ENCODE assay signal across 26 cellular contexts in genomic region chr1:55926906-55927471, GRCh38.
DNase-seq lines count a peak whose midpoint lies in the region; ATAC-seq, FAIRE-seq and TF ChIP-seq lines count a peak whose summit lies in the region.
"Had no signal": no experiment of that assay in that cellular context is flagged by ENCODE, and none has a peak within 500 bp of the region (broad histone marks: within the 10 kb centered on the region; RNA-seq: fewer than 3 reads in every experiment).

No MANE protein-coding gene starts in this region.

- H4K20me1 ChIP-seq in astrocyte (ENCODE audit: insufficient read depth, low read length), result no peaks in the 10 kb centered on the region

- H3K4me1 Mint-ChIP-seq in astrocyte (ENCODE audit: low read depth, unreplicated experiment), result no peaks in the 10 kb centered on the region
- no peaks in the 10 kb centered on the region for H3K4me1 Mint-ChIP-seq in stimulated activated memory B cell treated with anti-CD40 and anti-IgM and Interleukin-4, amounts not matched to agents 10 μg/mL and 1 μg/mL and 100 μg/mL, for 72 hours
- H3K4me1 Mint-ChIP-seq in activated naive CD8-positive, alpha-beta T cell treated with anti-CD3 and anti-CD28 coated beads for 36 hours, result no peaks in the 10 kb centered on the region

- no peak for TF ChIP-seq CTCF in astrocyte (IDR thresholded peaks at IDR 0.05; ENCODE audit: insufficient read depth, low read depth, low read length)
- TF ChIP-seq CTCF in fibroblast of mammary gland (conservative IDR thresholded peaks at IDR 0.05; ENCODE audit: control insufficient read depth, insufficient read depth, low read depth, low read length), result no peak

- H3K9ac ChIP-seq in astrocyte (ENCODE audit: low read length), result no peak overlapping the region
- H3K9ac ChIP-seq: GM23248 had no signal

- H3K4me1 ChIP-seq in astrocyte (ENCODE audit: insufficient read depth, low read length), result no peaks in the 10 kb centered on the region
- H3K4me1 ChIP-seq: HAP-1 had no signal

- H2AFZ ChIP-seq in astrocyte (ENCODE audit: low read depth, low read length), result no peak overlapping the region
- H2AFZ ChIP-seq: GM23248, PC-9 had no signal

- no peak overlapping the region for H3K4me3 Mint-ChIP-seq in astrocyte (ENCODE audit: unreplicated experiment)
- no peak overlapping the region for H3K4me3 Mint-ChIP-seq in stimulated activated memory B cell treated with anti-CD40 and anti-IgM and Interleukin-4, amounts not matched to agents 10 μg/mL and 1 μg/mL and 100 μg/mL, for 72 hours
- H3K4me3 Mint-ChIP-seq in activated naive CD8-positive, alpha-beta T cell treated with anti-CD3 and anti-CD28 coated beads for 36 hours, result no peak overlapping the region
- H3K4me3 Mint-ChIP-seq: HFFc6 had no signal

- H3K27ac ChIP-seq in astrocyte (ENCODE audit: low read depth, low read length), result no peak overlapping the region
- H3K27ac ChIP-seq: GM23248, PC-9 had no signal

- no peaks in the 10 kb centered on the region for H3K36me3 Mint-ChIP-seq in astrocyte (ENCODE audit: low read depth, unreplicated experiment)
- H3K36me3 Mint-ChIP-seq in stimulated activated memory B cell treated with anti-CD40 and anti-IgM and Interleukin-4, amounts not matched to agents 10 μg/mL and 1 μg/mL and 100 μg/mL, for 72 hours, result no peaks in the 10 kb centered on the region
- H3K36me3 Mint-ChIP-seq in activated naive CD8-positive, alpha-beta T cell treated with anti-CD3 and anti-CD28 coated beads for 36 hours, result no peaks in the 10 kb centered on the region

- H3K79me2 ChIP-seq in astrocyte (ENCODE audit: insufficient read depth, low read length), result no peaks in the 10 kb centered on the region

- no peaks in the 10 kb centered on the region for H3K9me3 Mint-ChIP-seq in astrocyte (ENCODE audit: unreplicated experiment)
- H3K9me3 Mint-ChIP-seq in stimulated activated memory B cell treated with anti-CD40 and anti-IgM and Interleukin-4, amounts not matched to agents 10 μg/mL and 1 μg/mL and 100 μg/mL, for 72 hours, result no peaks in the 10 kb centered on the region
- no peaks in the 10 kb centered on the region for H3K9me3 Mint-ChIP-seq in activated naive CD8-positive, alpha-beta T cell treated with anti-CD3 and anti-CD28 coated beads for 36 hours
- H3K9me3 Mint-ChIP-seq: HFFc6 had no signal

- ATAC-seq in Right ventricle myocardium inferior (no peak), HG03378 (IDR thresholded peaks at IDR 0.05; ENCODE audit: unreplicated experiment) (no peak)
- peak; percentile 34 for ATAC-seq in stimulated activated memory B cell treated with anti-CD40 and anti-IgM and Interleukin-4, amounts not matched to agents 10 μg/mL and 1 μg/mL and 100 μg/mL, for 72 hours

- no peaks in the 10 kb centered on the region for H3K9me3 ChIP-seq in astrocyte (ENCODE audit: insufficient read depth, low read depth, low read length)
- H3K9me3 ChIP-seq: HAP-1 had no signal

- H3K27me3 Mint-ChIP-seq in astrocyte (ENCODE audit: low read depth, unreplicated experiment), result peaks cover 23% of the 10 kb centered on the region
- H3K27me3 Mint-ChIP-seq in stimulated activated memory B cell treated with anti-CD40 and anti-IgM and Interleukin-4, amounts not matched to agents 10 μg/mL and 1 μg/mL and 100 μg/mL, for 72 hours, result peaks cover 8% of the 10 kb centered on the region
- H3K27me3 Mint-ChIP-seq in activated naive CD8-positive, alpha-beta T cell treated with anti-CD3 and anti-CD28 coated beads for 36 hours, result peaks cover 4% of the 10 kb centered on the region

- H3K4me3 ChIP-seq in astrocyte (ENCODE audit: insufficient read depth, low read depth, low read length) (no peak overlapping the region), fibroblast of mammary gland (ENCODE audit: control insufficient read depth, low read depth, low read length) (no peak overlapping the region)
- H3K4me3 ChIP-seq: GM23248, HAP-1, PC-9 had no signal

- H3K4me2 ChIP-seq in astrocyte (ENCODE audit: low read length), result no peak overlapping the region
- H3K4me2 ChIP-seq: PC-9 had no signal

- intact Hi-C loops in Right ventricle myocardium inferior (cut with DNase I), result no loop called here
- intact Hi-C loops in cardiac septum (cut with DNase I), result no loop called here

- H3K36me3 ChIP-seq in astrocyte (ENCODE audit: insufficient read depth, low read length), result no peaks in the 10 kb centered on the region
- H3K36me3 ChIP-seq: HAP-1 had no signal

- DNase-seq in Right ventricle myocardium inferior (ENCODE audit: missing footprints) (peak; percentile 34), cardiac septum (ENCODE audit: low spot score) (no peak), astrocyte (ENCODE audit: low read depth) (peak; percentile 4), fibroblast of mammary gland (ENCODE audit: low read depth) (peak; percentile 10), HUDEP-2 (lab: John Stamatoyannopoulos, UW; ENCODE audit: unreplicated experiment in 76 of 76) (no peak)
- no peak for DNase-seq in activated naive CD8-positive, alpha-beta T cell treated with anti-CD3 and anti-CD28 coated beads for 36 hours
- DNase-seq: 8988T, ACHN, Calu3, DMS153, DND-41, GM23248, HFFc6, MV-4-11, NCI-H1105 treated with DMSO at 0.1 percent for 48 hours, NCI-H146, NCI-H1930, NCI-H446 treated with DMSO at 0.1 percent for 48 hours, NCI-H526, PC-9, RPMI8226, SHP77 treated with DMSO at 0.1 percent for 48 hours had no signal

- FAIRE-seq in astrocyte (lab: Jason Lieb, UNC), result no peak
- FAIRE-seq: GM12892 had no signal

- no peaks in the 10 kb centered on the region for H3K27me3 ChIP-seq in astrocyte (ENCODE audit: insufficient read depth, low read length)

- no peak overlapping the region for H3K27ac Mint-ChIP-seq in astrocyte (ENCODE audit: unreplicated experiment)
- no peak overlapping the region for H3K27ac Mint-ChIP-seq in stimulated activated memory B cell treated with anti-CD40 and anti-IgM and Interleukin-4, amounts not matched to agents 10 μg/mL and 1 μg/mL and 100 μg/mL, for 72 hours
- H3K27ac Mint-ChIP-seq in activated naive CD8-positive, alpha-beta T cell treated with anti-CD3 and anti-CD28 coated beads for 36 hours, result no peak overlapping the region
- H3K27ac Mint-ChIP-seq: HFFc6 had no signal

Comparison
In these comparisons a context has a peak if more than half of its experiments do, and no peak if none do; other contexts are left out.
1. DNase-seq: peak in Right ventricle myocardium inferior (single experiment), astrocyte (single experiment) and fibroblast of mammary gland (single experiment); none in cardiac septum (single experiment), HUDEP-2 (0 of 76) and activated naive CD8-positive, alpha-beta T cell treated with anti-CD3 and anti-CD28 coated beads for 36 hours (single experiment).